In the genomic region with DNA sequence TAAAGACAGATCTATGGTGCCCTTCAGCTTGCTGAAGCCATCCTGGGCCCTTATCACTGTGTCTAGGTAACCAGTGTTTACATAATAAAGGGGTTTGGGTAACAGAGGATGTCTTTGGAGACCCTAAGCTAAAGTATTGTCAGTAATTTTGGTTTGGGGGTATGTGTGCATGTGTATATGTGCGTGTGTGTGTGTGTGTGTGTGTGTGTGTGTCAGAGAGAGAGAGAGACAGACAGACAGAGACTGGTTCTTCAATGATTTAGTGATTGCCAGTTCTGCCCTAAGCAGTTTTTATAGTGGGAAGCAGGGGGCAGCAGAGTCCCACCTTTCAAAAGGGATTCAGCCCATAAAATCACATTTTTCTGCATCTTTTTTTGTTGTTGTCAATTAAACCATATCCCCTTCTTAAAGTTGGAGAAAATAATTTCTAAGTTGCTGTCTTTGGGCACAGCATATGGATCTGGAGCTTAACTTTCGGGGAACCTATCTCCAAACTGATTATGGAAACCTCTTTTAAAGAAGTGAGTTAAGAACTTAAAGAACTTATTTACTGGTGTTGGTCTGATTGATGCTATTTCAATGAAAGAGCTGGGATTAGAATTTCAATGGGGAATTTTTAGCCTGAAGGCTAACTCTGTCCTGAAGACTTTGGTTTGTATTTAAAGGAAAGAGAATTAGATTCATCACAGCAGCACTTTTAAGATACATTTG, we compare ENCODE assay signal across 8 cellular contexts. TPM values are rescaled to one million over a fixed set of nuclear protein-coding genes. Genes with fewer than 3 reads are reported as not detected.
DNase-seq lines count a peak whose midpoint lies in the region; ATAC-seq, FAIRE-seq and TF ChIP-seq lines count a peak whose summit lies in the region.

No MANE protein-coding gene starts in this region.

- TF ChIP-seq EP300 in H1 (IDR thresholded peaks at IDR 0.05; ENCODE audit: borderline replicate concordance in 1 of 2, low read depth in 2 of 2, low read length in 2 of 2) = no peak

- H3K4me2 ChIP-seq in OCI-LY7 (ENCODE audit: low read length) = no peak overlapping the region
- no peak overlapping the region for H3K4me2 ChIP-seq in H1 (ENCODE audit: insufficient read depth in 1 of 2, low read depth in 2 of 2, low read length in 2 of 2)

- H3K14ac ChIP-seq in H1 (ENCODE audit: insufficient read length) = no peak overlapping the region

- no peaks in the 10 kb centered on the region for H3K4me1 Mint-ChIP-seq in CD8-positive, alpha-beta T cell (ENCODE audit: low read depth)
- H3K4me1 Mint-ChIP-seq in progenitor cell of endocrine pancreas (ENCODE audit: low read depth) = peaks cover 8% of the 10 kb centered on the region

- CTCF ChIA-PET in CD8-positive, alpha-beta T cell (lab: Charles Lee) = interaction anchor here (0.7 to 1.6 kb wide), 5 partner anchors 10 to 1121 kb away, joined by 3 to 7 read pairs (median 5); no protein-coding TSS in a partner anchor
- CTCF ChIA-PET in OCI-LY7 (lab: Charles Lee; ENCODE audit: unreplicated experiment) (interaction anchor here (0.6 kb wide), 1 partner anchor 269 kb away, joined by 3 read pairs; no protein-coding TSS in a partner anchor), H1 (lab: Charles Lee; ENCODE audit: partially characterized antibody) (interaction anchor here (0.6 to 2.9 kb wide), 47 partner anchors 9 to 1232 kb away, joined by 3 to 29 read pairs (median 5); no protein-coding TSS in a partner anchor)

- intact Hi-C loops in CD8-positive, alpha-beta T cell (cut with DNase I, micrococcal nuclease) = loop anchor here (2.0 to 5.0 kb wide), 2 partner anchors 1119 to 1121 kb away; no protein-coding TSS in a partner anchor
- intact Hi-C loops in OCI-LY7 (cut with micrococcal nuclease; ENCODE audit: unreplicated experiment) = no loop called here

- peak in 2 of 7 experiments; percentile 19 to 22 for DNase-seq in CD8-positive, alpha-beta T cell
- DNase-seq in OCI-LY7 (ENCODE audit: low spot score) (peak; percentile 29), H1 (ENCODE audit: low read depth in 1 of 2, low spot score in 2 of 2) (peak in 1 of 2 experiments; percentile 66), progenitor cell of endocrine pancreas (ENCODE audit: low spot score, unreplicated experiment) (no peak), hippocampal formation (lab: John Stamatoyannopoulos, UW) (no peak), cortex of kidney (lab: John Stamatoyannopoulos, UW) (no peak)

- H2BK120ac ChIP-seq in H1 (replicated peaks; ENCODE audit: low read depth, low read length) = no peak overlapping the region

- no peaks in the 10 kb centered on the region for H3K27me3 ChIP-seq in CD8-positive, alpha-beta T cell (ENCODE audit: insufficient read depth, low read length)
- H3K27me3 ChIP-seq in H1 (replicated peaks in 1 of 4; ENCODE audit: control insufficient read depth in 3 of 4, extremely low read depth in 1 of 4, insufficient read depth in 3 of 4, low read length in 3 of 4) = no peaks in the 10 kb centered on the region

- H2BK12ac ChIP-seq in H1 (ENCODE audit: low read depth, low read length) = no peak overlapping the region

- H3K27ac Mint-ChIP-seq in CD8-positive, alpha-beta T cell = no peak overlapping the region
- H3K27ac Mint-ChIP-seq in progenitor cell of endocrine pancreas = peak overlapping the region; percentile 52

- peak; percentile 89 to 90 for TF ChIP-seq RAD21 in H1 (IDR thresholded peaks at IDR 0.05 in 1 of 2, conservative IDR thresholded peaks at IDR 0.05 in 1 of 2; ENCODE audit: low read depth in 2 of 2, low read length in 2 of 2)

- WGBS in H1 (ENCODE audit: extremely low coverage in 1 of 2, insufficient coverage in 1 of 2, insufficient read length in 1 of 2, insufficient replicate concordance in 2 of 2, low coverage in 1 of 2, low lambda C conversion rate in 2 of 2, missing lambda C conversion rate in 1 of 2), 2 experiments = 25% methylated on average over 2 of the region's 2 CpGs; no CpG with 5 or more reads in 1 of the 2 experiments

- H4K20me1 ChIP-seq in OCI-LY7 (ENCODE audit: insufficient read depth, low read length) (no peaks in the 10 kb centered on the region), H1 (replicated peaks in 1 of 2; ENCODE audit: control insufficient read depth in 1 of 2, insufficient read depth in 2 of 2, low read length in 2 of 2) (no peaks in the 10 kb centered on the region)

- no peaks in the 10 kb centered on the region for H3K9me2 ChIP-seq in OCI-LY7 (ENCODE audit: insufficient read depth, low read length)

- H3K4ac ChIP-seq in H1 (replicated peaks; ENCODE audit: insufficient read length, low read depth, low read length) = no peak overlapping the region

- H3K56ac ChIP-seq in H1 (replicated peaks; ENCODE audit: insufficient read length, low read depth, low read length) = no peak overlapping the region

- no TSS peak for BruUV-seq in OCI-LY7 (replicated peaks; lab: Mats Ljungman, UMichigan)

- peak; percentile 75 for FAIRE-seq in H1 (lab: Jason Lieb, UNC)

- H2AK5ac ChIP-seq in H1 (ENCODE audit: low read depth, low read length) = no peak overlapping the region

- H3K23ac ChIP-seq in H1 (ENCODE audit: insufficient read length) = no peak overlapping the region

- H3K23me2 ChIP-seq in H1 (ENCODE audit: low read depth, low read length) = peaks cover 1% of the 10 kb centered on the region; the same call in 1 of the 2 replicates

- POLR2A ChIA-PET in CD8-positive, alpha-beta T cell (lab: Charles Lee) = no interaction called here
- POLR2A ChIA-PET in OCI-LY7 (lab: Charles Lee) (no interaction called here), H1 (lab: Charles Lee; ENCODE audit: partially characterized antibody) (interaction anchor here (2.6 kb wide), 1 partner anchor 10 kb away, joined by 11 read pairs; no protein-coding TSS in a partner anchor)

- H3K9me3 Mint-ChIP-seq in CD8-positive, alpha-beta T cell = no peaks in the 10 kb centered on the region
- no peaks in the 10 kb centered on the region for H3K9me3 Mint-ChIP-seq in progenitor cell of endocrine pancreas (ENCODE audit: low read depth)

- TF ChIP-seq CTCF in CD8-positive, alpha-beta T cell (IDR thresholded peaks at IDR 0.05) = peak; percentile 48
- TF ChIP-seq CTCF in OCI-LY7 (conservative IDR thresholded peaks at IDR 0.05; ENCODE audit: low read length) (peak; percentile 84), H1 (IDR thresholded peaks at IDR 0.05; ENCODE audit: control extremely low read depth in 1 of 3, insufficient read depth in 1 of 3, low read depth in 1 of 3, low read length in 3 of 3) (peak in 2 of 3 experiments; percentile 73 to 75; a peak in 3 of 4 replicates), progenitor cell of endocrine pancreas (IDR thresholded peaks at IDR 0.05; ENCODE audit: unreplicated experiment) (peak; percentile 74)

- H3K36me3 ChIP-seq in CD8-positive, alpha-beta T cell (ENCODE audit: insufficient read depth, low read length) = no peaks in the 10 kb centered on the region
- H3K36me3 ChIP-seq in OCI-LY7 (ENCODE audit: insufficient read depth, low read length) (no peaks in the 10 kb centered on the region), H1 (ENCODE audit: control insufficient read depth in 2 of 4, insufficient read depth in 4 of 4, low read length in 3 of 4) (no peaks in the 10 kb centered on the region)

- H2BK5ac ChIP-seq in H1 (ENCODE audit: low read depth, low read length) = no peak overlapping the region

- H4K91ac ChIP-seq in H1 (replicated peaks; ENCODE audit: insufficient read length, low read length) = no peak overlapping the region

- no peak overlapping the region for H3K18ac ChIP-seq in H1 (ENCODE audit: extremely low read depth, low read length)

- no peak overlapping the region for H2BK15ac ChIP-seq in H1 (ENCODE audit: low read length)

- no peak overlapping the region for H2AFZ ChIP-seq in OCI-LY7 (ENCODE audit: low read length)
- H2AFZ ChIP-seq in H1 (ENCODE audit: low read length) = no peak overlapping the region

- H3K9me3 ChIP-seq in CD8-positive, alpha-beta T cell (ENCODE audit: low read length) = no peaks in the 10 kb centered on the region
- H3K9me3 ChIP-seq in OCI-LY7 (ENCODE audit: low read length) (no peaks in the 10 kb centered on the region), H1 (ENCODE audit: insufficient read depth in 2 of 2, low read depth in 1 of 2, low read length in 1 of 2) (no peaks in the 10 kb centered on the region)

- no peak overlapping the region for H3K27ac ChIP-seq in CD8-positive, alpha-beta T cell (ENCODE audit: low read depth, low read length)
- H3K27ac ChIP-seq in OCI-LY7 (ENCODE audit: low read depth, low read length, poor library complexity, severe bottlenecking) (no peak overlapping the region), H1 (ENCODE audit: low read depth, low read length) (no peak overlapping the region)

- TF ChIP-seq POLR2A in H1 (IDR thresholded peaks at IDR 0.05; ENCODE audit: control extremely low read depth in 1 of 2, low read depth in 2 of 2, low read length in 2 of 2) = no peak

- no peaks in the 10 kb centered on the region for H3K79me1 ChIP-seq in H1 (ENCODE audit: low read depth, low read length)

- H3K4me1 ChIP-seq in CD8-positive, alpha-beta T cell (ENCODE audit: insufficient read depth, low read length) = no peaks in the 10 kb centered on the region
- no peaks in the 10 kb centered on the region for H3K4me1 ChIP-seq in OCI-LY7 (ENCODE audit: insufficient read depth, low read length, poor library complexity, severe bottlenecking)
- H3K4me1 ChIP-seq in H1 (replicated peaks in 1 of 4; ENCODE audit: control insufficient read depth in 3 of 4, insufficient read depth in 4 of 4, low read length in 3 of 4) = no peaks in the 10 kb centered on the region

- no peak overlapping the region for H3K4me3 Mint-ChIP-seq in CD8-positive, alpha-beta T cell
- H3K4me3 Mint-ChIP-seq in progenitor cell of endocrine pancreas (ENCODE audit: low read depth) = no peak overlapping the region

- no peak overlapping the region for H4K8ac ChIP-seq in H1 (ENCODE audit: extremely low read depth, insufficient read depth, low read length)

- no peak overlapping the region for H2BK20ac ChIP-seq in H1 (ENCODE audit: low read length)

- no peak for ATAC-seq in CD8-positive, alpha-beta T cell
- ATAC-seq in GM19351 (IDR thresholded peaks at IDR 0.05; ENCODE audit: unreplicated experiment) (peak; percentile 47), GM18870 (IDR thresholded peaks at IDR 0.05; ENCODE audit: unreplicated experiment) (no peak)

- H3K4me3 ChIP-seq in CD8-positive, alpha-beta T cell (ENCODE audit: low read depth, low read length) = no peak overlapping the region
- no peak overlapping the region for H3K4me3 ChIP-seq in OCI-LY7 (ENCODE audit: low read depth, low read length, poor library complexity, severe bottlenecking)
- H3K4me3 ChIP-seq in H1 (ENCODE audit: extremely low read depth in 1 of 4, insufficient read depth in 2 of 4, low read depth in 3 of 4, low read length in 4 of 4) = no peak overlapping the region

- no peak overlapping the region for H3K9ac ChIP-seq in H1 (replicated peaks in 1 of 4; ENCODE audit: extremely low read depth in 1 of 4, low read depth in 3 of 4, low read length in 3 of 4)

- no peak overlapping the region for H4K5ac ChIP-seq in H1 (ENCODE audit: insufficient read length, low read depth, low read length)

- no peaks in the 10 kb centered on the region for H3K79me2 ChIP-seq in OCI-LY7 (ENCODE audit: insufficient read depth, low read depth, low read length)
- no peaks in the 10 kb centered on the region for H3K79me2 ChIP-seq in H1 (ENCODE audit: control insufficient read depth in 1 of 2, insufficient read depth in 2 of 2, low read length in 2 of 2)

- peaks cover under 1% of the 10 kb centered on the region for H3K27me3 Mint-ChIP-seq in CD8-positive, alpha-beta T cell (ENCODE audit: low read depth)
- H3K27me3 Mint-ChIP-seq in progenitor cell of endocrine pancreas = peaks cover 13% of the 10 kb centered on the region

- H3K36me3 Mint-ChIP-seq in CD8-positive, alpha-beta T cell = no peaks in the 10 kb centered on the region
- H3K36me3 Mint-ChIP-seq in progenitor cell of endocrine pancreas (ENCODE audit: insufficient read depth) = no peaks in the 10 kb centered on the region

RNA-seq across cellular contexts. Expression of gene ZNF326, which starts 51.1 kb away (rescaled TPM):
- total RNA-seq in CD8-positive, alpha-beta T cell = 10 to 100 TPM; 55.5 to 59.1 TPM
- 10.5 and 11.5 TPM in 2 replicates for total RNA-seq in OCI-LY7 (2014; rRNA removed; shearing (Covaris generic))
- total RNA-seq in OCI-LY7 (2022) = 43.5 and 45.5 TPM in 2 replicates
- total RNA-seq in H1 (2021; fragmentation: NEBNext Ultra II Directional; extraction: Animal tissue kit (Norgen Biotek cat#: 25700)) = 30.6 and 31.8 TPM in 2 replicates
- 12.2 and 12.7 TPM in 2 replicates for polyA plus RNA-seq in H1 (2011; rRNA removed)
- polyA plus RNA-seq in H1 (2011; cell fraction: cytosol; rRNA removed) = 18.4 TPM
- 10.8 TPM for polyA plus RNA-seq in H1 (2011; cell fraction: nucleus; rRNA removed)
- polyA plus RNA-seq in H1 (2012, experiment 1 of 2) = 16.4 to 28.6 TPM (median 19.6 TPM) in 4 replicates
- polyA plus RNA-seq in H1 (2012, experiment 2 of 2) = 3.4 TPM
- polyA plus RNA-seq in H1 (2013, experiment 1 of 2) = 24.0 TPM
- 21.0 TPM for polyA plus RNA-seq in H1 (2013, experiment 2 of 2)
- 16.5 and 21.8 TPM in 2 replicates for polyA minus RNA-seq in H1 (2011; rRNA and poly(A)+ RNA removed)
- 14.5 TPM for polyA minus RNA-seq in H1 (2011; cell fraction: cytosol; rRNA and poly(A)+ RNA removed)
- 60.4 TPM for polyA minus RNA-seq in H1 (2011; cell fraction: nucleus; rRNA and poly(A)+ RNA removed)
- 67.2 and 70.9 TPM in 2 replicates for total RNA-seq in progenitor cell of endocrine pancreas
